27 cellular contexts compared by ENCODE assay signal in the genomic region with DNA sequence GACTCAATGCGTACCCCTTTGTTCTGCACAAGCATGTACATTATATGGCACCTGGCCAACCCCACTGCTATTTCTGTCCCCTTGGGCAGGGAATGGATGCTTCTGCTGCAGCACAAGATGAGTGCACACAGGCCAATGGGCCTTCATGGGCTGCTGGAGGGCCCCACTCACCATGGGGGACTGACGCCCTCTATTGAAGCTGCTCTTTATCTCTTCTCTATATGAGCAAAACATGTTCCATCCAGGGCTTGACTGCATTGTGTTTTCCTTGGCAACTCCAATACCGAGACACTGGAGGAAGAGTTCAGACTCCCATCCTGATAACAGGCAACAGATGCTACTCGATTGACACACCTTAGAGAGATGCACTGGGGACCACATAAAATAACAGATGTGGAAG.
DNase-seq lines count a peak whose midpoint lies in the region; ATAC-seq, FAIRE-seq and TF ChIP-seq lines count a peak whose summit lies in the region.
"Had no signal": no experiment of that assay in that cellular context is flagged by ENCODE, and none has a peak within 500 bp of the region (broad histone marks: within the 10 kb centered on the region; RNA-seq: fewer than 3 reads in every experiment).

No MANE protein-coding gene starts in this region.

- H3K4me2 ChIP-seq in astrocyte (ENCODE audit: low read length) = no peak overlapping the region
- H3K4me2 ChIP-seq: KMS-11 had no signal

- H3K27me3 Mint-ChIP-seq in astrocyte (ENCODE audit: low read depth, unreplicated experiment) = no peaks in the 10 kb centered on the region
- H3K27me3 Mint-ChIP-seq in CD8-positive, alpha-beta T cell (ENCODE audit: low read depth) = peaks cover 2% of the 10 kb centered on the region

- peak overlapping the region; percentile 78 for H3K27ac ChIP-seq in astrocyte (ENCODE audit: low read depth, low read length)
- no peak overlapping the region for H3K27ac ChIP-seq in CD8-positive, alpha-beta T cell (ENCODE audit: low read depth, low read length)
- H3K27ac ChIP-seq: KMS-11, lower lobe of right lung, spleen, tibial nerve had no signal

- ATAC-seq in CD8-positive, alpha-beta T cell = no peak
- ATAC-seq: activated T-helper 17 cell treated with anti-CD3 and anti-CD28 coated beads, Interleukin-2, amount 50 U/mL, for 72 hours; lower lobe of right lung; stimulated activated naive CD8-positive, alpha-beta T cell treated with anti-CD3 and anti-CD28 coated beads, Interleukin-15, amount 100 ng/mL, for 72 hours had no signal

- CTCF ChIA-PET in CD8-positive, alpha-beta T cell (lab: Charles Lee) = no interaction called here
- CTCF ChIA-PET in HEK293T (lab: Yijun Ruan, JAX) = interaction anchor here (0.6 kb wide), 1 partner anchor 700 kb away, joined by 3 read pairs; no protein-coding TSS in a partner anchor

- TF ChIP-seq CTCF in astrocyte (IDR thresholded peaks at IDR 0.05; ENCODE audit: insufficient read depth, low read depth, low read length) = no peak
- TF ChIP-seq CTCF in CD8-positive, alpha-beta T cell (IDR thresholded peaks at IDR 0.05) = no peak

- no peaks in the 10 kb centered on the region for H3K36me3 Mint-ChIP-seq in astrocyte (ENCODE audit: low read depth, unreplicated experiment)
- no peaks in the 10 kb centered on the region for H3K36me3 Mint-ChIP-seq in CD8-positive, alpha-beta T cell
- H3K36me3 Mint-ChIP-seq: activated naive CD8-positive, alpha-beta T cell had no signal

- H3K27ac Mint-ChIP-seq in astrocyte (ENCODE audit: unreplicated experiment) = no peak overlapping the region
- no peak overlapping the region for H3K27ac Mint-ChIP-seq in CD8-positive, alpha-beta T cell
- H3K27ac Mint-ChIP-seq: activated naive CD8-positive, alpha-beta T cell; activated T-helper 17 cell treated with anti-CD3 and anti-CD28 coated beads, Interleukin-2, amount 50 U/mL, for 72 hours; B cell; stimulated activated naive CD8-positive, alpha-beta T cell treated with anti-CD3 and anti-CD28 coated beads, Interleukin-15, amount 100 ng/mL, for 72 hours had no signal

- H4K20me1 ChIP-seq in astrocyte (ENCODE audit: insufficient read depth, low read length) = no peaks in the 10 kb centered on the region

- no peak overlapping the region for H2AFZ ChIP-seq in astrocyte (ENCODE audit: low read depth, low read length)

- no peak overlapping the region for H3K9ac ChIP-seq in astrocyte (ENCODE audit: low read length)
- H3K9ac ChIP-seq: KMS-11 had no signal

- DNase-seq in Daoy (ENCODE audit: low read depth) (peak; percentile 47), LHCN-M2 (ENCODE audit: low read depth) (peak; percentile 68), astrocyte (ENCODE audit: low read depth) (no peak), iris pigment epithelial cell (ENCODE audit: low read depth) (peak; percentile 39), iPS-NIHi7 (ENCODE audit: extremely low spot score) (no peak), HEK293T (ENCODE audit: extremely low spot score) (no peak)
- no peak for DNase-seq in CD8-positive, alpha-beta T cell
- DNase-seq: activated CD4-positive, alpha-beta T cell treated with anti-CD3 and anti-CD28 coated beads for 48 hours; cerebellar nuclear complex; effector CD4-positive, alpha-beta T cell; erythroblast; kidney; lower lobe of right lung; NCI-H1694; NCI-H748 treated with DMSO at 0.1 percent for 48 hours; OCI-M1; SIG-M5; spleen; stimulated activated CD4-positive, alpha-beta T cell treated with anti-CD3 and anti-CD28 coated beads, Interleukin-4, amount 100 ng/mL, for 4 hours; stimulated activated naive CD8-positive, alpha-beta T cell treated with anti-CD3 and anti-CD28 coated beads, Interleukin-15, amount 100 ng/mL, for 72 hours; T-helper 1 cell had no signal

- FAIRE-seq in astrocyte (lab: Jason Lieb, UNC) = no peak
- FAIRE-seq: kidney had no signal

- no peaks in the 10 kb centered on the region for H3K9me3 ChIP-seq in astrocyte (ENCODE audit: insufficient read depth, low read depth, low read length)
- H3K9me3 ChIP-seq in CD8-positive, alpha-beta T cell (ENCODE audit: low read length) = no peaks in the 10 kb centered on the region
- H3K9me3 ChIP-seq: HAP-1, lower lobe of right lung, spleen, tibial nerve had no signal

- POLR2A ChIA-PET in CD8-positive, alpha-beta T cell (lab: Charles Lee) = no interaction called here
- POLR2A ChIA-PET in HEK293T (lab: Yijun Ruan, JAX) = no interaction called here

- peaks cover 38% of the 10 kb centered on the region for H3K4me1 Mint-ChIP-seq in astrocyte (ENCODE audit: low read depth, unreplicated experiment)
- H3K4me1 Mint-ChIP-seq in CD8-positive, alpha-beta T cell (ENCODE audit: low read depth) = no peaks in the 10 kb centered on the region
- H3K4me1 Mint-ChIP-seq: activated T-helper 17 cell treated with anti-CD3 and anti-CD28 coated beads, Interleukin-2, amount 50 U/mL, for 72 hours; B cell; stimulated activated naive CD8-positive, alpha-beta T cell treated with anti-CD3 and anti-CD28 coated beads, Interleukin-15, amount 100 ng/mL, for 72 hours had no signal

- H3K79me2 ChIP-seq in astrocyte (ENCODE audit: insufficient read depth, low read length) = no peaks in the 10 kb centered on the region

- H3K36me3 ChIP-seq in astrocyte (ENCODE audit: insufficient read depth, low read length) = no peaks in the 10 kb centered on the region
- no peaks in the 10 kb centered on the region for H3K36me3 ChIP-seq in CD8-positive, alpha-beta T cell (ENCODE audit: insufficient read depth, low read length)
- H3K36me3 ChIP-seq: HAP-1, lower lobe of right lung, spleen, tibial nerve had no signal

- no peak overlapping the region for H3K4me3 Mint-ChIP-seq in astrocyte (ENCODE audit: unreplicated experiment)
- H3K4me3 Mint-ChIP-seq in CD8-positive, alpha-beta T cell = no peak overlapping the region
- H3K4me3 Mint-ChIP-seq: activated naive CD8-positive, alpha-beta T cell; activated T-helper 17 cell treated with anti-CD3 and anti-CD28 coated beads, Interleukin-2, amount 50 U/mL, for 72 hours; B cell; stimulated activated naive CD8-positive, alpha-beta T cell treated with anti-CD3 and anti-CD28 coated beads, Interleukin-15, amount 100 ng/mL, for 72 hours had no signal

- H3K4me3 ChIP-seq in astrocyte (ENCODE audit: insufficient read depth, low read depth, low read length) = no peak overlapping the region
- H3K4me3 ChIP-seq in CD8-positive, alpha-beta T cell (ENCODE audit: low read depth, low read length) = no peak overlapping the region
- H3K4me3 ChIP-seq: HAP-1, lower lobe of right lung, spleen, tibial nerve had no signal

- peaks cover 39% of the 10 kb centered on the region for H3K4me1 ChIP-seq in astrocyte (ENCODE audit: insufficient read depth, low read length)
- no peaks in the 10 kb centered on the region for H3K4me1 ChIP-seq in CD8-positive, alpha-beta T cell (ENCODE audit: insufficient read depth, low read length)
- H3K4me1 ChIP-seq: HAP-1, lower lobe of right lung, spleen had no signal

- peaks cover 2% of the 10 kb centered on the region for H3K9me3 Mint-ChIP-seq in astrocyte (ENCODE audit: unreplicated experiment)
- H3K9me3 Mint-ChIP-seq in CD8-positive, alpha-beta T cell = no peaks in the 10 kb centered on the region
- H3K9me3 Mint-ChIP-seq: activated T-helper 17 cell treated with anti-CD3 and anti-CD28 coated beads, Interleukin-2, amount 50 U/mL, for 72 hours; stimulated activated naive CD8-positive, alpha-beta T cell treated with anti-CD3 and anti-CD28 coated beads, Interleukin-15, amount 100 ng/mL, for 72 hours had no signal

- intact Hi-C loops in CD8-positive, alpha-beta T cell (cut with DNase I, micrococcal nuclease) = no loop called here

- no peaks in the 10 kb centered on the region for H3K27me3 ChIP-seq in astrocyte (ENCODE audit: insufficient read depth, low read length)
- no peaks in the 10 kb centered on the region for H3K27me3 ChIP-seq in CD8-positive, alpha-beta T cell (ENCODE audit: insufficient read depth, low read length)
- H3K27me3 ChIP-seq: spleen, tibial nerve had no signal

TF ChIP-seq in HEK293T, 16 proteins besides CTCF, POLR2A, EP300 and RAD21:
- no peak for TF ChIP-seq NFRKB (IDR thresholded peaks at IDR 0.05)
- TF ChIP-seq, protein P1, sequence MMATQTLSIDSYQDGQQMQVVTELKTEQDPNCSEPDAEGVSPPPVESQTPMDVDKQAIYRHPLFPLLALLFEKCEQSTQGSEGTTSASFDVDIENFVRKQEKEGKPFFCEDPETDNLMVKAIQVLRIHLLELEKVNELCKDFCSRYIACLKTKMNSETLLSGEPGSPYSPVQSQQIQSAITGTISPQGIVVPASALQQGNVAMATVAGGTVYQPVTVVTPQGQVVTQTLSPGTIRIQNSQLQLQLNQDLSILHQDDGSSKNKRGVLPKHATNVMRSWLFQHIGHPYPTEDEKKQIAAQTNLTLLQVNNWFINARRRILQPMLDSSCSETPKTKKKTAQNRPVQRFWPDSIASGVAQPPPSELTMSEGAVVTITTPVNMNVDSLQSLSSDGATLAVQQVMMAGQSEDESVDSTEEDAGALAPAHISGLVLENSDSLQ (IDR thresholded peaks at IDR 0.05) = no peak
- no peak for TF ChIP-seq HDGF (IDR thresholded peaks at IDR 0.05; ENCODE audit: borderline replicate concordance)

Comparison
In these comparisons a context has a peak if more than half of its experiments do, and no peak if none do; other contexts are left out.
1. DNase-seq: peak in Daoy (single experiment), LHCN-M2 (single experiment) and iris pigment epithelial cell (single experiment); none in astrocyte (single experiment), iPS-NIHi7 (single experiment), CD8-positive, alpha-beta T cell (0 of 7) and HEK293T (single experiment).